Comparison of ENCODE assay signal across 1 cellular context in genomic region chr1:22121421-22121911, GRCh38.
TF ChIP-seq lines count a peak whose summit lies in the region.

No MANE protein-coding gene starts in this region.

TF ChIP-seq in IMR-90, 13 proteins besides CTCF, POLR2A, EP300 and RAD21 (continued from another document):
- TF ChIP-seq MXI1 (IDR thresholded peaks at IDR 0.05; ENCODE audit: borderline replicate concordance, low read depth, low read length): no peak
- no peak for TF ChIP-seq ELK1 (IDR thresholded peaks at IDR 0.05; ENCODE audit: borderline replicate concordance, low read depth, low read length)
